9 cellular contexts compared by ENCODE assay signal in genomic region chr1:15937706-15938168, GRCh38. TPM values are rescaled to one million over a fixed set of nuclear protein-coding genes. Genes with fewer than 3 reads are reported as not detected.
A peak's percentile ranks its signal among the peaks of the same experiment; 100 is the strongest.
DNase-seq lines count a peak whose midpoint lies in the region; ATAC-seq and TF ChIP-seq lines count a peak whose summit lies in the region.
"Had no signal": no experiment of that assay in that cellular context is flagged by ENCODE, and none has a peak within 500 bp of the region (broad histone marks: within the 10 kb centered on the region; RNA-seq: fewer than 3 reads in every experiment).

No MANE protein-coding gene starts in this region.

- H3K9me3 Mint-ChIP-seq in activated naive CD4-positive, alpha-beta T cell treated with anti-CD3 and anti-CD28 coated beads, Interleukin-2, amount 50 U/mL, for 24 hours, result no peaks in the 10 kb centered on the region
- no peaks in the 10 kb centered on the region for H3K9me3 Mint-ChIP-seq in WTC11

- no peak for DNase-seq in activated naive CD4-positive, alpha-beta T cell (lab: John Stamatoyannopoulos, UW)
- DNase-seq in WTC11 (ENCODE audit: low spot score) (peak; percentile 56), iris pigment epithelial cell (ENCODE audit: low read depth) (peak; percentile 68), ureter (ENCODE audit: low spot score) (peak; percentile 33), OCI-M2 (lab: John Stamatoyannopoulos, UW; ENCODE audit: unreplicated experiment) (no peak)
- DNase-seq in effector CD4-positive, alpha-beta T cell, result no peak
- DNase-seq: stimulated activated CD4-positive, alpha-beta T cell treated with anti-CD3 and anti-CD28 coated beads, Interleukin-15, amount 100 ng/mL, for 24 hours had no signal

- no peaks in the 10 kb centered on the region for H3K27me3 Mint-ChIP-seq in activated naive CD4-positive, alpha-beta T cell treated with anti-CD3 and anti-CD28 coated beads, Interleukin-2, amount 50 U/mL, for 24 hours
- H3K27me3 Mint-ChIP-seq in WTC11 (ENCODE audit: low read depth), result no peaks in the 10 kb centered on the region

- POLR2A ChIA-PET in WTC11 (lab: Charles Lee), result interaction anchor here (0.6 to 1.4 kb wide), 5 partner anchors 12 to 937 kb away, joined by 3 to 5 read pairs (median 3); partner anchors contain the start of gene SPEN

- no peak overlapping the region for H3K4me3 Mint-ChIP-seq in activated naive CD4-positive, alpha-beta T cell treated with anti-CD3 and anti-CD28 coated beads, Interleukin-2, amount 50 U/mL, for 24 hours
- H3K4me3 Mint-ChIP-seq in WTC11, result no peak overlapping the region

- TF ChIP-seq CTCF in WTC11 (IDR thresholded peaks at IDR 0.05), result no peak

- H3K36me3 Mint-ChIP-seq in activated naive CD4-positive, alpha-beta T cell treated with anti-CD3 and anti-CD28 coated beads, Interleukin-2, amount 50 U/mL, for 24 hours, result peaks cover 20% of the 10 kb centered on the region
- H3K36me3 Mint-ChIP-seq in WTC11, result peaks cover 57% of the 10 kb centered on the region

- CTCF ChIA-PET in WTC11 (lab: Charles Lee), result interaction anchor here (0.6 to 2.4 kb wide), 23 partner anchors 11 to 198 kb away, joined by 3 to 37 read pairs (median 4); partner anchors contain the start of genes FAM131C and SPEN

- peak overlapping the region; percentile 88 for H3K27ac Mint-ChIP-seq in activated naive CD4-positive, alpha-beta T cell treated with anti-CD3 and anti-CD28 coated beads, Interleukin-2, amount 50 U/mL, for 24 hours
- H3K27ac Mint-ChIP-seq in WTC11, result peak overlapping the region; percentile 81

- peaks cover 4% of the 10 kb centered on the region for H3K4me1 Mint-ChIP-seq in activated naive CD4-positive, alpha-beta T cell treated with anti-CD3 and anti-CD28 coated beads, Interleukin-2, amount 50 U/mL, for 24 hours
- peaks cover 6% of the 10 kb centered on the region for H3K4me1 Mint-ChIP-seq in WTC11

- ATAC-seq in WTC11 (peak; percentile 85), HG03039 (IDR thresholded peaks at IDR 0.05; ENCODE audit: unreplicated experiment) (no peak)

TF ChIP-seq in WTC11, 78 proteins besides CTCF, POLR2A, EP300 and RAD21 (continues in another document):
- no peak for TF ChIP-seq GABPB1 (CRISPR knock-in tag; IDR thresholded peaks at IDR 0.05)
- no peak for TF ChIP-seq ZNF263 (CRISPR knock-in tag; IDR thresholded peaks at IDR 0.05; ENCODE audit: low read depth)
- no peak for TF ChIP-seq FOXK1 (CRISPR knock-in tag; IDR thresholded peaks at IDR 0.05)
- no peak for TF ChIP-seq ZNF423 (CRISPR knock-in tag; IDR thresholded peaks at IDR 0.05)
- no peak for TF ChIP-seq ETV6 (CRISPR knock-in tag; IDR thresholded peaks at IDR 0.05)
- no peak for TF ChIP-seq FOXP4 (CRISPR knock-in tag; IDR thresholded peaks at IDR 0.05)
- no peak for TF ChIP-seq TP53 (CRISPR knock-in tag; IDR thresholded peaks at IDR 0.05)
- no peak for TF ChIP-seq KAT7 (CRISPR knock-in tag; IDR thresholded peaks at IDR 0.05; ENCODE audit: borderline replicate concordance)
- no peak for TF ChIP-seq PREB (CRISPR knock-in tag; IDR thresholded peaks at IDR 0.05; ENCODE audit: borderline replicate concordance)
- TF ChIP-seq FOXP1 (CRISPR knock-in tag; IDR thresholded peaks at IDR 0.05; ENCODE audit: borderline replicate concordance), result no peak
- TF ChIP-seq ZNF232 (CRISPR knock-in tag; IDR thresholded peaks at IDR 0.05), result no peak
- no peak for TF ChIP-seq NR1H2 (CRISPR knock-in tag; IDR thresholded peaks at IDR 0.05)
- no peak for TF ChIP-seq IRF1 (CRISPR knock-in tag; IDR thresholded peaks at IDR 0.05)
- TF ChIP-seq SMAD4 (CRISPR knock-in tag; IDR thresholded peaks at IDR 0.05), result no peak
- no peak for TF ChIP-seq ELF4 (CRISPR knock-in tag; IDR thresholded peaks at IDR 0.05; ENCODE audit: low read depth)
- TF ChIP-seq ZNF121 (CRISPR knock-in tag; IDR thresholded peaks at IDR 0.05), result no peak
- TF ChIP-seq, protein P1, sequence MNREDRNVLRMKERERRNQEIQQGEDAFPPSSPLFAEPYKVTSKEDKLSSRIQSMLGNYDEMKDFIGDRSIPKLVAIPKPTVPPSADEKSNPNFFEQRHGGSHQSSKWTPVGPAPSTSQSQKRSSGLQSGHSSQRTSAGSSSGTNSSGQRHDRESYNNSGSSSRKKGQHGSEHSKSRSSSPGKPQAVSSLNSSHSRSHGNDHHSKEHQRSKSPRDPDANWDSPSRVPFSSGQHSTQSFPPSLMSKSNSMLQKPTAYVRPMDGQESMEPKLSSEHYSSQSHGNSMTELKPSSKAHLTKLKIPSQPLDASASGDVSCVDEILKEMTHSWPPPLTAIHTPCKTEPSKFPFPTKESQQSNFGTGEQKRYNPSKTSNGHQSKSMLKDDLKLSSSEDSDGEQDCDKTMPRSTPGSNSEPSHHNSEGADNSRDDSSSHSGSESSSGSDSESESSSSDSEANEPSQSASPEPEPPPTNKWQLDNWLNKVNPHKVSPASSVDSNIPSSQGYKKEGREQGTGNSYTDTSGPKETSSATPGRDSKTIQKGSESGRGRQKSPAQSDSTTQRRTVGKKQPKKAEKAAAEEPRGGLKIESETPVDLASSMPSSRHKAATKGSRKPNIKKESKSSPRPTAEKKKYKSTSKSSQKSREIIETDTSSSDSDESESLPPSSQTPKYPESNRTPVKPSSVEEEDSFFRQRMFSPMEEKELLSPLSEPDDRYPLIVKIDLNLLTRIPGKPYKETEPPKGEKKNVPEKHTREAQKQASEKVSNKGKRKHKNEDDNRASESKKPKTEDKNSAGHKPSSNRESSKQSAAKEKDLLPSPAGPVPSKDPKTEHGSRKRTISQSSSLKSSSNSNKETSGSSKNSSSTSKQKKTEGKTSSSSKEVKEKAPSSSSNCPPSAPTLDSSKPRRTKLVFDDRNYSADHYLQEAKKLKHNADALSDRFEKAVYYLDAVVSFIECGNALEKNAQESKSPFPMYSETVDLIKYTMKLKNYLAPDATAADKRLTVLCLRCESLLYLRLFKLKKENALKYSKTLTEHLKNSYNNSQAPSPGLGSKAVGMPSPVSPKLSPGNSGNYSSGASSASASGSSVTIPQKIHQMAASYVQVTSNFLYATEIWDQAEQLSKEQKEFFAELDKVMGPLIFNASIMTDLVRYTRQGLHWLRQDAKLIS (CRISPR knock-in tag; IDR thresholded peaks at IDR 0.05; ENCODE audit: borderline replicate concordance), result no peak

RNA-seq across cellular contexts. Expression of gene ZBTB17, which starts 38.2 kb away (rescaled TPM):
- total RNA-seq in WTC11 (2021) (27.6 to 32.0 TPM (median 27.9 TPM) in 3 replicates), ureter (44.4 TPM)

Comparison
In these comparisons a context has a peak if more than half of its experiments do, and no peak if none do; other contexts are left out.
1. DNase-seq: peak in WTC11 (single experiment), iris pigment epithelial cell (single experiment) and ureter (single experiment); none in activated naive CD4-positive, alpha-beta T cell (0 of 4), OCI-M2 (single experiment) and effector CD4-positive, alpha-beta T cell (single experiment).